Comparison of ENCODE assay signal across 8 cellular contexts in genomic region chr6:89242574-89243330, GRCh38. TPM values are rescaled to one million over a fixed set of nuclear protein-coding genes. Genes with fewer than 3 reads are reported as not detected.
DNase-seq lines count a peak whose midpoint lies in the region; ATAC-seq and TF ChIP-seq lines count a peak whose summit lies in the region.

No MANE protein-coding gene starts in this region.

- H3K36me3 ChIP-seq in Panc1 (ENCODE audit: control insufficient read depth, insufficient read depth, low read length) (no peaks in the 10 kb centered on the region), neuron (ENCODE audit: insufficient read depth, low read length) (no peaks in the 10 kb centered on the region)

- H2AFZ ChIP-seq in neuron (ENCODE audit: low read depth, low read length), result peak overlapping the region; percentile 41

- intact Hi-C loops in Panc1 (cut with micrococcal nuclease; ENCODE audit: unreplicated experiment), result loop anchor here (1.0 kb wide), 2 partner anchors 120 to 260 kb away; no protein-coding TSS in a partner anchor

- peak; percentile 80 for ATAC-seq in Panc1
- no peak for ATAC-seq in HG02840 (IDR thresholded peaks at IDR 0.05; ENCODE audit: low FRiP score, unreplicated experiment)
- ATAC-seq in HG03460 (IDR thresholded peaks at IDR 0.05; ENCODE audit: unreplicated experiment), result no peak

- no peak overlapping the region for H3K27ac ChIP-seq in Panc1 (ENCODE audit: low read length)

- in situ Hi-C loops in Panc1 (cut with HindIII; ENCODE audit: low pct_unique_long_range_greater_than_20kb, low sequenced_read_pairs), result no loop called here

- POLR2A ChIA-PET in Panc1 (lab: Charles Lee), result no interaction called here

- CTCF ChIA-PET in Panc1 (lab: Charles Lee), result interaction anchor here (1.0 to 2.0 kb wide), 2 partner anchors 258 to 260 kb away, joined by 3 to 9 read pairs; no protein-coding TSS in a partner anchor

- peaks cover 13% of the 10 kb centered on the region for H3K27me3 ChIP-seq in Panc1 (ENCODE audit: control insufficient read depth, insufficient read depth, low read length)
- H3K27me3 ChIP-seq in neuron (ENCODE audit: insufficient read depth, low read length), result no peaks in the 10 kb centered on the region

- BruUV-seq in Panc1 (replicated peaks; lab: Mats Ljungman, UMichigan), result no TSS peak

- no peaks in the 10 kb centered on the region for H3K4me1 ChIP-seq in Panc1 (ENCODE audit: control insufficient read depth, insufficient read depth, low read length)
- peaks cover 13% of the 10 kb centered on the region for H3K4me1 ChIP-seq in neuron (ENCODE audit: insufficient read depth, low read length)

- TF ChIP-seq CTCF in Panc1 (IDR thresholded peaks at IDR 0.05) (peak; percentile 77), epithelial cell of proximal tubule (conservative IDR thresholded peaks at IDR 0.05; ENCODE audit: low read depth, low read length) (peak; percentile 52)

- H3K9me3 ChIP-seq in Panc1 (ENCODE audit: control insufficient read depth, insufficient read depth, low read depth, low read length) (no peaks in the 10 kb centered on the region), neuron (ENCODE audit: low read length) (no peaks in the 10 kb centered on the region)

- no peak overlapping the region for H3K4me3 ChIP-seq in Jurkat, Clone E6-1 (ENCODE audit: low read length)
- no peak overlapping the region for H3K4me3 ChIP-seq in Panc1 (ENCODE audit: low read depth in 2 of 2, low read length in 2 of 2)
- no peak overlapping the region for H3K4me3 ChIP-seq in epithelial cell of proximal tubule (ENCODE audit: low read depth, low read length)
- H3K4me3 ChIP-seq in neuron (ENCODE audit: low read length), result no peak overlapping the region

- DNase-seq in Daoy (ENCODE audit: low read depth) (peak; percentile 29), Panc1 (ENCODE audit: low read depth, low spot score) (no peak), epithelial cell of proximal tubule (ENCODE audit: low read depth) (no peak), UCSD-AML1 (lab: John Stamatoyannopoulos, UW; ENCODE audit: unreplicated experiment) (no peak)
- DNase-seq in Jurkat, Clone E6-1 (ENCODE audit: low read depth, low spot score), result peak; percentile 27

RNA-seq across cellular contexts. Expression of gene GABRR1, which starts 25.6 kb away (rescaled TPM):
- total RNA-seq in Daoy (2014; rRNA removed; shearing (Covaris generic)), result not detected in 2 replicates
- polyA plus RNA-seq in Jurkat, Clone E6-1 (2012; ENCODE audit: insufficient read depth, insufficient read length), result not detected
- total RNA-seq in Panc1 (2021; ENCODE audit: unreplicated experiment) (not detected), epithelial cell of proximal tubule (not detected in 2 replicates)
- not detected for polyA plus RNA-seq in Panc1 (2012; ENCODE audit: insufficient read length)

Comparison
In these comparisons a context has a peak if more than half of its experiments do, and no peak if none do; other contexts are left out.
1. DNase-seq: peak in Daoy (single experiment) and Jurkat, Clone E6-1 (single experiment); none in Panc1 (single experiment), epithelial cell of proximal tubule (single experiment) and UCSD-AML1 (single experiment).